Comparison of ENCODE assay signal across 17 cellular contexts in the genomic region with DNA sequence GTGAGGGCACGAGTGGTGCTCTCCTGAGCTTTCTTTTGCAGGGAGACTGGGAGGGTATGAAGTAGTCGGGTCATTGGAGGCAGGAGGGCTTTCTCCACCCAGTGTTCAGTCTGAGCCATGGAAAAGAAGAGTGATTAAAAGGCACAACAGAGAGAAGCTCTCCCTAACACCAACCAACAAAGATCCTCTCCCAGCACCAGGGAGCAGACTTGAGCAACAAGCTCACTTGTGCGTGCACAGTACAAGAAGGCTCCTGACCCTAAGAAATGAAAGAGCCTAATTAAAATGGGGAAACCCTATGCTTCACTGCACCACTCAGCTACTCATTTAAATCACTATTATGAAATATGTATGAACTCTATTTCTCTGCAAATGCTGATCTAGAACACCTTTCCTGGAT.
A peak's percentile ranks its signal among the peaks of the same experiment; 100 is the strongest.
DNase-seq lines count a peak whose midpoint lies in the region; ATAC-seq, FAIRE-seq and TF ChIP-seq lines count a peak whose summit lies in the region.
"Had no signal": no experiment of that assay in that cellular context is flagged by ENCODE, and none has a peak within 500 bp of the region (broad histone marks: within the 10 kb centered on the region; RNA-seq: fewer than 3 reads in every experiment).

No MANE protein-coding gene starts in this region.

- no peak for TF ChIP-seq EP300 in HepG2 (IDR thresholded peaks at IDR 0.05; ENCODE audit: low read depth in 2 of 2, low read length in 2 of 2)
- TF ChIP-seq EP300 in HepG2 (CRISPR knock-in tag; IDR thresholded peaks at IDR 0.05; ENCODE audit: borderline replicate concordance): no peak
- TF ChIP-seq EP300 in ovary (IDR thresholded peaks at IDR 0.05): no peak

- no peak for FAIRE-seq in HepG2 (lab: Jason Lieb, UNC)
- FAIRE-seq: GM19239 had no signal

- H3K4me3 Mint-ChIP-seq in type B pancreatic cell: no peak overlapping the region
- H3K4me3 Mint-ChIP-seq: naive thymus-derived CD4-positive, alpha-beta T cell had no signal

- no peak overlapping the region for H3K9ac ChIP-seq in HepG2 (ENCODE audit: insufficient read depth, low read depth, low read length)

- H3K27ac ChIP-seq in HepG2 (ENCODE audit: extremely low read length, insufficient read depth, low read length): no peak overlapping the region
- no peak overlapping the region for H3K27ac ChIP-seq in right lobe of liver
- no peak overlapping the region for H3K27ac ChIP-seq in upper lobe of right lung
- H3K27ac ChIP-seq in ovary: no peak overlapping the region
- H3K27ac ChIP-seq: body of pancreas, heart right ventricle, right atrium auricular region had no signal

- BruUV-seq in HepG2 (replicated peaks; lab: Mats Ljungman, UMichigan): no TSS peak

- H4K20me1 ChIP-seq in HepG2 (ENCODE audit: insufficient read depth, low read length): no peaks in the 10 kb centered on the region

- H3K4me1 ChIP-seq in HepG2 (ENCODE audit: insufficient read depth, low read length) (peaks cover 9% of the 10 kb centered on the region), right lobe of liver (no peaks in the 10 kb centered on the region), upper lobe of right lung (no peaks in the 10 kb centered on the region), ovary (ENCODE audit: insufficient read depth) (peaks cover 1% of the 10 kb centered on the region)
- H3K4me1 ChIP-seq: BE2C, body of pancreas, heart right ventricle, right atrium auricular region had no signal

- TF ChIP-seq POLR2A in HepG2 (IDR thresholded peaks at IDR 0.05; ENCODE audit: insufficient read depth in 1 of 2, low read depth in 2 of 2, low read length in 2 of 2) (no peak), right lobe of liver (IDR thresholded peaks at IDR 0.05) (no peak), ovary (IDR thresholded peaks at IDR 0.05) (no peak)

- DNase-seq in HepG2 (ENCODE audit: low spot score): peak; percentile 7
- DNase-seq in right lobe of liver: no peak
- peak; percentile 52 to 75 for DNase-seq in NCI-H187 (lab: John Stamatoyannopoulos, UW)
- peak; percentile 25 for DNase-seq in cerebellar cortex (ENCODE audit: low spot score)
- DNase-seq in upper lobe of right lung: no peak
- no peak for DNase-seq in GM19238 (ENCODE audit: insufficient read length, low spot score)
- no peak for DNase-seq in type B pancreatic cell (ENCODE audit: extremely low spot score, unreplicated experiment)
- no peak for DNase-seq in ovary
- DNase-seq: activated gamma-delta T cell treated with Interleukin-2 at 50 U/mL for 16 hours; BE2C; body of pancreas; heart right ventricle; naive thymus-derived CD4-positive, alpha-beta T cell; NCI-H446; stimulated activated CD4-positive, alpha-beta T cell treated with anti-CD3 and anti-CD28 coated beads, Interleukin-4, amount 100 ng/mL, for 1 hour had no signal

- TF ChIP-seq RAD21 in HepG2 (CRISPR knock-in tag; IDR thresholded peaks at IDR 0.05): no peak

- H2AFZ ChIP-seq in HepG2 (ENCODE audit: low read length): no peak overlapping the region

- in situ Hi-C loops in HepG2 (cut with HindIII; ENCODE audit: extremely low pct_ligation_motif_present, low pct_unique_long_range_greater_than_20kb): no loop called here

- H3K4me2 ChIP-seq in HepG2 (ENCODE audit: low read depth, low read length): no peak overlapping the region

- POLR2A ChIA-PET in HepG2 (lab: Yijun Ruan, JAX): no interaction called here

- H3K36me3 ChIP-seq in HepG2 (replicated peaks in 1 of 2; ENCODE audit: control insufficient read depth in 1 of 2, insufficient read depth in 2 of 2, low read length in 2 of 2) (no peaks in the 10 kb centered on the region), right lobe of liver (no peaks in the 10 kb centered on the region), upper lobe of right lung (no peaks in the 10 kb centered on the region), ovary (no peaks in the 10 kb centered on the region)
- H3K36me3 ChIP-seq: BE2C, heart right ventricle, right atrium auricular region had no signal

- no peaks in the 10 kb centered on the region for H3K4me1 Mint-ChIP-seq in type B pancreatic cell (ENCODE audit: unreplicated experiment)

- intact Hi-C loops in HepG2 (cut with micrococcal nuclease; ENCODE audit: unreplicated experiment) (no loop called here), right lobe of liver (cut with DNase I) (no loop called here), upper lobe of right lung (cut with DNase I) (no loop called here), ovary (cut with DNase I) (no loop called here)

- CTCF ChIA-PET in HepG2 (lab: Yijun Ruan, JAX; ENCODE audit: low intra/inter-chr PET ratio, low total read pairs): no interaction called here

- H3K4me3 ChIP-seq in HepG2 (replicated peaks in 1 of 3; ENCODE audit: insufficient read depth in 1 of 3, low read depth in 2 of 3, low read length in 3 of 3) (no peak overlapping the region), right lobe of liver (no peak overlapping the region), upper lobe of right lung (no peak overlapping the region), ovary (no peak overlapping the region)
- H3K4me3 ChIP-seq: body of pancreas, heart right ventricle, right atrium auricular region had no signal

- H3K79me2 ChIP-seq in HepG2 (ENCODE audit: insufficient read depth, low read length): no peaks in the 10 kb centered on the region

- 0% methylated on average over 3 of the region's 3 CpGs for WGBS in HepG2 (ENCODE audit: low lambda C conversion rate)
- 40% methylated on average over 3 of the region's 3 CpGs for WGBS in right lobe of liver (ENCODE audit: insufficient coverage, low coverage, low lambda C conversion rate, missing lambda C conversion rate)
- 64 to 74% (median 66%) methylated on average over 3 of the region's 3 CpGs for WGBS in ovary, 3 donors

- H3K27ac Mint-ChIP-seq in type B pancreatic cell: no peak overlapping the region
- H3K27ac Mint-ChIP-seq: naive thymus-derived CD4-positive, alpha-beta T cell had no signal

- TF ChIP-seq CTCF in HepG2 (CRISPR knock-in tag; IDR thresholded peaks at IDR 0.05) (peak; percentile 19; the same call in 1 of the 2 replicates), right lobe of liver (IDR thresholded peaks at IDR 0.05) (no peak), upper lobe of right lung (IDR thresholded peaks at IDR 0.05) (no peak), type B pancreatic cell (conservative IDR thresholded peaks at IDR 0.05) (no peak), ovary (IDR thresholded peaks at IDR 0.05) (no peak)

- peak; percentile 83 for ATAC-seq in HepG2
- ATAC-seq in right lobe of liver: no peak
- peak; percentile 46 for ATAC-seq in upper lobe of right lung
- ATAC-seq: body of pancreas; heart right ventricle; naive thymus-derived CD4-positive, alpha-beta T cell had no signal

- H3K27me3 ChIP-seq in HepG2 (ENCODE audit: control insufficient read depth in 1 of 2, insufficient read depth in 2 of 2, low read length in 2 of 2) (peaks cover 0 to 5% of the 10 kb centered on the region in 2 experiments; a peak in 1 of 5 replicates), right lobe of liver (no peaks in the 10 kb centered on the region), upper lobe of right lung (no peaks in the 10 kb centered on the region), ovary (no peaks in the 10 kb centered on the region)
- H3K27me3 ChIP-seq: body of pancreas, right atrium auricular region had no signal

- no peaks in the 10 kb centered on the region for H3K9me3 Mint-ChIP-seq in type B pancreatic cell
- H3K9me3 Mint-ChIP-seq: naive thymus-derived CD4-positive, alpha-beta T cell had no signal

- no peaks in the 10 kb centered on the region for H3K9me3 ChIP-seq in HepG2 (ENCODE audit: low read length)
- H3K9me3 ChIP-seq in right lobe of liver: no peaks in the 10 kb centered on the region
- H3K9me3 ChIP-seq in upper lobe of right lung: no peaks in the 10 kb centered on the region
- H3K9me3 ChIP-seq in ovary: no peaks in the 10 kb centered on the region
- H3K9me3 ChIP-seq: BE2C, body of pancreas, heart right ventricle, right atrium auricular region had no signal

- no peaks in the 10 kb centered on the region for H3K36me3 Mint-ChIP-seq in type B pancreatic cell
- H3K36me3 Mint-ChIP-seq: naive thymus-derived CD4-positive, alpha-beta T cell had no signal

- peaks cover 3% of the 10 kb centered on the region for H3K27me3 Mint-ChIP-seq in type B pancreatic cell

TF ChIP-seq in HepG2, 621 proteins besides CTCF, POLR2A, EP300 and RAD21:
- TF ChIP-seq, protein P1, sequence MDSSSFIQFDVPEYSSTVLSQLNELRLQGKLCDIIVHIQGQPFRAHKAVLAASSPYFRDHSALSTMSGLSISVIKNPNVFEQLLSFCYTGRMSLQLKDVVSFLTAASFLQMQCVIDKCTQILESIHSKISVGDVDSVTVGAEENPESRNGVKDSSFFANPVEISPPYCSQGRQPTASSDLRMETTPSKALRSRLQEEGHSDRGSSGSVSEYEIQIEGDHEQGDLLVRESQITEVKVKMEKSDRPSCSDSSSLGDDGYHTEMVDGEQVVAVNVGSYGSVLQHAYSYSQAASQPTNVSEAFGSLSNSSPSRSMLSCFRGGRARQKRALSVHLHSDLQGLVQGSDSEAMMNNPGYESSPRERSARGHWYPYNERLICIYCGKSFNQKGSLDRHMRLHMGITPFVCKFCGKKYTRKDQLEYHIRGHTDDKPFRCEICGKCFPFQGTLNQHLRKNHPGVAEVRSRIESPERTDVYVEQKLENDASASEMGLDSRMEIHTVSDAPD (CRISPR knock-in tag; IDR thresholded peaks at IDR 0.05): no peak
- TF ChIP-seq WIZ (CRISPR knock-in tag; IDR thresholded peaks at IDR 0.05) (no peak), FOXJ3 (CRISPR knock-in tag; IDR thresholded peaks at IDR 0.05; ENCODE audit: borderline replicate concordance) (no peak), SMAD3 (CRISPR knock-in tag; IDR thresholded peaks at IDR 0.05) (no peak), PPARG (CRISPR knock-in tag; conservative IDR thresholded peaks at IDR 0.05) (no peak), FOXP1 (IDR thresholded peaks at IDR 0.05) (no peak), FOXP1 (CRISPR knock-in tag; IDR thresholded peaks at IDR 0.05) (no peak), STAG1 (CRISPR knock-in tag; IDR thresholded peaks at IDR 0.05) (peak; percentile 32)
- TF ChIP-seq, protein P2, sequence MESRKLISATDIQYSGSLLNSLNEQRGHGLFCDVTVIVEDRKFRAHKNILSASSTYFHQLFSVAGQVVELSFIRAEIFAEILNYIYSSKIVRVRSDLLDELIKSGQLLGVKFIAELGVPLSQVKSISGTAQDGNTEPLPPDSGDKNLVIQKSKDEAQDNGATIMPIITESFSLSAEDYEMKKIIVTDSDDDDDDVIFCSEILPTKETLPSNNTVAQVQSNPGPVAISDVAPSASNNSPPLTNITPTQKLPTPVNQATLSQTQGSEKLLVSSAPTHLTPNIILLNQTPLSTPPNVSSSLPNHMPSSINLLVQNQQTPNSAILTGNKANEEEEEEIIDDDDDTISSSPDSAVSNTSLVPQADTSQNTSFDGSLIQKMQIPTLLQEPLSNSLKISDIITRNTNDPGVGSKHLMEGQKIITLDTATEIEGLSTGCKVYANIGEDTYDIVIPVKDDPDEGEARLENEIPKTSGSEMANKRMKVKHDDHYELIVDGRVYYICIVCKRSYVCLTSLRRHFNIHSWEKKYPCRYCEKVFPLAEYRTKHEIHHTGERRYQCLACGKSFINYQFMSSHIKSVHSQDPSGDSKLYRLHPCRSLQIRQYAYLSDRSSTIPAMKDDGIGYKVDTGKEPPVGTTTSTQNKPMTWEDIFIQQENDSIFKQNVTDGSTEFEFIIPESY (CRISPR knock-in tag; IDR thresholded peaks at IDR 0.05): no peak

Comparison
In these comparisons a context has a peak if more than half of its experiments do, and no peak if none do; other contexts are left out.
1. ATAC-seq: peak in HepG2 (single experiment) and upper lobe of right lung (single experiment); none in right lobe of liver (0 of 4).
2. DNase-seq: peak in HepG2 (single experiment), NCI-H187 (2 of 2) and cerebellar cortex (single experiment); none in right lobe of liver (0 of 3), upper lobe of right lung (single experiment), GM19238 (single experiment), type B pancreatic cell (single experiment) and ovary (0 of 5).